In genomic region chr2:101387151-101387807, GRCh38 we compare ENCODE assay signal across 8 cellular contexts. TPM values are rescaled to one million over a fixed set of nuclear protein-coding genes. Genes with fewer than 3 reads are reported as not detected.
DNase-seq lines count a peak whose midpoint lies in the region; ATAC-seq lines count a peak whose summit lies in the region.

CREG2 (minus strand) TSS chr2:101387503; CDS start chr2:101387457, 46 bp downstream.

- ATAC-seq in left lobe of liver = peak; percentile 93
- ATAC-seq in HG03442 (IDR thresholded peaks at IDR 0.05; ENCODE audit: unreplicated experiment) = no peak

- peak; percentile 76 for DNase-seq in EH (ENCODE audit: low read depth)
- DNase-seq in MV-4-11 (lab: John Stamatoyannopoulos, UW) = peak; percentile 19
- DNase-seq in activated CD4-positive, alpha-beta T cell treated with anti-CD3 and anti-CD28 coated beads for 48 hours = peak; percentile 71
- DNase-seq in dermis blood vessel endothelial cell = peak; percentile 77
- DNase-seq in left lobe of liver (ENCODE audit: low spot score) = peak; percentile 66
- DNase-seq in stimulated activated CD4-positive, alpha-beta T cell treated with anti-CD3 and anti-CD28 coated beads, Interleukin-1b, Interleukin-23, amount 100 ng/mL, for 4 hours (ENCODE audit: low read depth in 2 of 2) = peak; percentile 14 to 39
- DNase-seq in GDM1 (lab: John Stamatoyannopoulos, UW) = no peak

RNA-seq across cellular contexts. Expression of gene CREG2, which starts in this region (rescaled TPM):
- total RNA-seq in dermis blood vessel endothelial cell = 1.0 and 1.4 TPM in 2 replicates
- total RNA-seq in left lobe of liver = not detected

Comparison
In these comparisons a context has a peak if more than half of its experiments do, and no peak if none do; other contexts are left out.
1. Peak in DNase-seq and ATAC-seq in left lobe of liver; RNA of the gene not detected or under 1 TPM.